In genomic region chr7:133910761-133911160, GRCh38 we compare ENCODE assay signal across 25 cellular contexts.
A peak's percentile ranks its signal among the peaks of the same experiment; 100 is the strongest.
DNase-seq lines count a peak whose midpoint lies in the region; TF ChIP-seq lines count a peak whose summit lies in the region.
"Had no signal": no experiment of that assay in that cellular context is flagged by ENCODE, and none has a peak within 500 bp of the region (broad histone marks: within the 10 kb centered on the region; RNA-seq: fewer than 3 reads in every experiment).

No MANE protein-coding gene starts in this region.

- no peak for TF ChIP-seq CTCF in OCI-LY7 (conservative IDR thresholded peaks at IDR 0.05; ENCODE audit: low read length)
- no peak for TF ChIP-seq CTCF in A673 (conservative IDR thresholded peaks at IDR 0.05; ENCODE audit: low read depth, low read length)
- no peak for TF ChIP-seq CTCF in suprapubic skin (IDR thresholded peaks at IDR 0.05)
- TF ChIP-seq CTCF in RWPE1 (conservative IDR thresholded peaks at IDR 0.05; ENCODE audit: low read depth) = no peak

- H4K20me1 ChIP-seq in OCI-LY7 (ENCODE audit: insufficient read depth, low read length) = no peaks in the 10 kb centered on the region
- H4K20me1 ChIP-seq: BLaER1 treated with 17β-estradiol and CSF1 and Interleukin-3, amounts not matched to agents 10 nM and 100 nM had no signal

- intact Hi-C loops in OCI-LY7 (cut with micrococcal nuclease; ENCODE audit: unreplicated experiment) (no loop called here), A673 (cut with micrococcal nuclease; ENCODE audit: unreplicated experiment) (no loop called here)

- DNase-seq in DMS79 (lab: John Stamatoyannopoulos, UW) (peak; percentile 55), NCI-H146 treated with DMSO at 0.1 percent for 48 hours (lab: John Stamatoyannopoulos, UW; ENCODE audit: unreplicated experiment) (peak; percentile 93), NCI-H345 (lab: John Stamatoyannopoulos, UW) (peak; percentile 95), OCI-LY7 (ENCODE audit: low spot score) (peak; percentile 5), A673 (ENCODE audit: low spot score) (no peak), suprapubic skin (ENCODE audit: low spot score in 2 of 2) (no peak), RWPE1 (ENCODE audit: low spot score) (no peak)
- DNase-seq: activated CD4-positive, alpha-beta memory T cell treated with anti-CD3 and anti-CD28 coated beads, Interleukin-2, amount 10 ng/mL, durations not matched to agents 7 days and 5 days; activated CD4-positive, CD25-positive, alpha-beta regulatory T cell; activated CD8-positive, alpha-beta memory T cell treated with anti-CD3 and anti-CD28 coated beads, Interleukin-2, amount 50 U/mL, for 48 hours; activated naive CD4-positive, alpha-beta T cell treated with anti-CD3 and anti-CD28 coated beads, Interleukin-2, amount 10 ng/mL, durations not matched to agents 7 days and 5 days; amniotic stem cell; brain microvascular endothelial cell; Caco-2; hippocampal formation; KG1; mesenchymal stem cell; MM.1S; NCI-H1930; SJCRH30; stimulated activated CD4-positive, alpha-beta T cell treated with anti-CD3 and anti-CD28 coated beads, Interleukin-4, amount 100 ng/mL, for 24 hours; substantia nigra; T-helper 1 cell; upper lobe of left lung had no signal

- no TSS peak for BruUV-seq in OCI-LY7 (replicated peaks; lab: Mats Ljungman, UMichigan)
- BruUV-seq in A673 (replicated peaks; lab: Mats Ljungman, UMichigan) = no TSS peak

- H3K36me3 ChIP-seq in OCI-LY7 (ENCODE audit: insufficient read depth, low read length) (no peaks in the 10 kb centered on the region), A673 (ENCODE audit: insufficient read depth, low read length, poor library complexity, severe bottlenecking) (no peaks in the 10 kb centered on the region), suprapubic skin (no peaks in the 10 kb centered on the region)
- H3K36me3 ChIP-seq: brain microvascular endothelial cell, SJCRH30, upper lobe of left lung had no signal

- no peaks in the 10 kb centered on the region for H3K9me2 ChIP-seq in OCI-LY7 (ENCODE audit: insufficient read depth, low read length)

- H3K4me1 ChIP-seq in OCI-LY7 (ENCODE audit: insufficient read depth, low read length, poor library complexity, severe bottlenecking) (no peaks in the 10 kb centered on the region), A673 (ENCODE audit: insufficient read depth, low read length, poor library complexity, severe bottlenecking) (no peaks in the 10 kb centered on the region), suprapubic skin (no peaks in the 10 kb centered on the region)
- H3K4me1 ChIP-seq: Caco-2, SJCRH30, upper lobe of left lung had no signal

- no peaks in the 10 kb centered on the region for H3K79me2 ChIP-seq in OCI-LY7 (ENCODE audit: insufficient read depth, low read depth, low read length)

- H3K9me3 ChIP-seq in OCI-LY7 (ENCODE audit: low read length) (no peaks in the 10 kb centered on the region), A673 (ENCODE audit: low read depth, low read length, poor library complexity, severe bottlenecking) (no peaks in the 10 kb centered on the region), suprapubic skin (no peaks in the 10 kb centered on the region)
- H3K9me3 ChIP-seq: BLaER1 treated with 17β-estradiol and CSF1 and Interleukin-3, amounts not matched to agents 10 nM and 100 nM; Caco-2; SJCRH30; upper lobe of left lung had no signal

- POLR2A ChIA-PET in OCI-LY7 (lab: Charles Lee) = interaction anchor here (0.5 to 0.7 kb wide), 2 partner anchors 43 to 91 kb away, joined by 5 to 7 read pairs; no protein-coding TSS in a partner anchor
- POLR2A ChIA-PET in A673 (lab: Charles Lee; ENCODE audit: low non-redundant PET) = no interaction called here
- POLR2A ChIA-PET in RWPE1 (lab: Yijun Ruan, JAX; ENCODE audit: low non-redundant PET) = no interaction called here

- WGBS in suprapubic skin = 88% methylated on average over 4 of the region's 4 CpGs

- no peak overlapping the region for H2AFZ ChIP-seq in OCI-LY7 (ENCODE audit: low read length)

- no peak for TF ChIP-seq POLR2A in suprapubic skin (IDR thresholded peaks at IDR 0.05)

- TF ChIP-seq EP300 in suprapubic skin (IDR thresholded peaks at IDR 0.05) = no peak

- H3K4me2 ChIP-seq in OCI-LY7 (ENCODE audit: low read length) = no peak overlapping the region
- H3K4me2 ChIP-seq: BLaER1 treated with 17β-estradiol and CSF1 and Interleukin-3, amounts not matched to agents 10 nM and 100 nM had no signal

- H3K27ac ChIP-seq in OCI-LY7 (ENCODE audit: low read depth, low read length, poor library complexity, severe bottlenecking) (no peak overlapping the region), A673 (ENCODE audit: low read depth, low read length, poor library complexity, severe bottlenecking) (no peak overlapping the region), suprapubic skin (no peak overlapping the region), RWPE1 (no peak overlapping the region)
- H3K27ac ChIP-seq: BLaER1 treated with 17β-estradiol and CSF1 and Interleukin-3, amounts not matched to agents 10 nM and 100 nM; brain microvascular endothelial cell; SJCRH30; upper lobe of left lung had no signal

- H3K4me3 ChIP-seq in OCI-LY7 (ENCODE audit: low read depth, low read length, poor library complexity, severe bottlenecking) = no peak overlapping the region
- H3K4me3 ChIP-seq in A673 (ENCODE audit: low read depth, low read length, poor library complexity, severe bottlenecking) = no peak overlapping the region
- no peak overlapping the region for H3K4me3 ChIP-seq in suprapubic skin
- H3K4me3 ChIP-seq: BLaER1 treated with 17β-estradiol and CSF1 and Interleukin-3, amounts not matched to agents 10 nM and 100 nM; SJCRH30; upper lobe of left lung had no signal

- CTCF ChIA-PET in OCI-LY7 (lab: Charles Lee; ENCODE audit: unreplicated experiment) (no interaction called here), A673 (lab: Charles Lee) (no interaction called here), RWPE1 (lab: Yijun Ruan, JAX) (no interaction called here)

- H3K27me3 ChIP-seq in A673 (replicated peaks; ENCODE audit: insufficient read depth, low read depth, low read length, poor library complexity) (no peaks in the 10 kb centered on the region), suprapubic skin (no peaks in the 10 kb centered on the region)
- H3K27me3 ChIP-seq: BLaER1 treated with 17β-estradiol and CSF1 and Interleukin-3, amounts not matched to agents 10 nM and 100 nM; brain microvascular endothelial cell; SJCRH30; upper lobe of left lung had no signal

Comparison
In these comparisons a context has a peak if more than half of its experiments do, and no peak if none do; other contexts are left out.
1. DNase-seq: peak in DMS79 (single experiment), NCI-H146 treated with DMSO at 0.1 percent for 48 hours (single experiment), NCI-H345 (single experiment) and OCI-LY7 (single experiment); none in A673 (single experiment), suprapubic skin (0 of 2) and RWPE1 (single experiment).